ENCODE assay signal across 18 cellular contexts in genomic region chr1:27179373-27179772, GRCh38. TPM values are rescaled to one million over a fixed set of nuclear protein-coding genes. Genes with fewer than 3 reads are reported as not detected.
A peak's percentile ranks its signal among the peaks of the same experiment; 100 is the strongest.
DNase-seq lines count a peak whose midpoint lies in the region; ATAC-seq, FAIRE-seq and TF ChIP-seq lines count a peak whose summit lies in the region.
"Had no signal": no experiment of that assay in that cellular context is flagged by ENCODE, and none has a peak within 500 bp of the region (broad histone marks: within the 10 kb centered on the region; RNA-seq: fewer than 3 reads in every experiment).

No MANE protein-coding gene starts in this region.

- peaks cover 12% of the 10 kb centered on the region for H3K36me3 Mint-ChIP-seq in MCF 10A (ENCODE audit: insufficient read depth, unreplicated experiment)

- no peak for TF ChIP-seq POLR2A in breast epithelium (IDR thresholded peaks at IDR 0.05)

- CTCF ChIA-PET in MCF 10A (lab: Yijun Ruan, JAX): interaction anchor here (0.6 to 1.1 kb wide), 2 partner anchors 18 to 27 kb away, joined by 3 to 6 read pairs; no protein-coding TSS in a partner anchor

- H3K27me3 ChIP-seq in breast epithelium (no peaks in the 10 kb centered on the region), bronchial epithelial cell (ENCODE audit: control insufficient read depth, insufficient read depth, low read length) (no peaks in the 10 kb centered on the region), left ventricle myocardium inferior (ENCODE audit: low read depth) (no peaks in the 10 kb centered on the region)
- H3K27me3 ChIP-seq: BLaER1 treated with 17β-estradiol and CSF1 and Interleukin-3, amounts not matched to agents 10 nM and 100 nM; MG63 had no signal

- H3K4me3 ChIP-seq in breast epithelium: no peak overlapping the region
- no peak overlapping the region for H3K4me3 ChIP-seq in bronchial epithelial cell (ENCODE audit: low read depth, low read length)
- no peak overlapping the region for H3K4me3 ChIP-seq in fibroblast of the aortic adventitia (ENCODE audit: low read depth, low read length)
- no peak overlapping the region for H3K4me3 ChIP-seq in left ventricle myocardium inferior
- H3K4me3 ChIP-seq: BLaER1 treated with 17β-estradiol and CSF1 and Interleukin-3, amounts not matched to agents 10 nM and 100 nM; MG63 had no signal

- H3K4me3 Mint-ChIP-seq in MCF 10A (ENCODE audit: unreplicated experiment): no peak overlapping the region

- H3K27ac ChIP-seq in breast epithelium: no peak overlapping the region
- no peak overlapping the region for H3K27ac ChIP-seq in left ventricle myocardium inferior (replicated peaks)
- H3K27ac ChIP-seq: BLaER1 treated with 17β-estradiol and CSF1 and Interleukin-3, amounts not matched to agents 10 nM and 100 nM; HL-60 had no signal

- TF ChIP-seq CTCF in MCF 10A (IDR thresholded peaks at IDR 0.05; ENCODE audit: unreplicated experiment): no peak
- no peak for TF ChIP-seq CTCF in breast epithelium (IDR thresholded peaks at IDR 0.05)
- TF ChIP-seq CTCF in bronchial epithelial cell (IDR thresholded peaks at IDR 0.05; ENCODE audit: insufficient read depth, low read length, severe bottlenecking): no peak
- no peak for TF ChIP-seq CTCF in fibroblast of the aortic adventitia (IDR thresholded peaks at IDR 0.05; ENCODE audit: insufficient read depth, low read length)
- TF ChIP-seq CTCF in left ventricle myocardium inferior (IDR thresholded peaks at IDR 0.05; ENCODE audit: borderline replicate concordance): no peak

- no peak for ATAC-seq in GM19324 (IDR thresholded peaks at IDR 0.05; ENCODE audit: low FRiP score, unreplicated experiment)

- POLR2A ChIA-PET in MCF 10A (lab: Yijun Ruan, JAX): interaction anchor here (0.7 to 2.4 kb wide), 9 partner anchors 13 to 79 kb away, joined by 3 to 7 read pairs (median 4); partner anchors contain the start of gene SLC9A1

- FAIRE-seq in bronchial epithelial cell (lab: Jason Lieb, UNC): no peak

- BruUV-seq in MCF 10A (replicated peaks; lab: Mats Ljungman, UMichigan): no TSS peak

- H3K4me1 Mint-ChIP-seq in MCF 10A (ENCODE audit: insufficient read depth, unreplicated experiment): peaks cover 6% of the 10 kb centered on the region

- peak; percentile 56 for DNase-seq in MCF 10A (ENCODE audit: unreplicated experiment)
- no peak for DNase-seq in breast epithelium (ENCODE audit: low spot score in 2 of 2)
- peak; percentile 86 for DNase-seq in bronchial epithelial cell (ENCODE audit: low read depth)
- peak; percentile 26 for DNase-seq in fibroblast of the aortic adventitia (ENCODE audit: low read depth)
- no peak for DNase-seq in left ventricle myocardium inferior
- no peak for DNase-seq in glomerular visceral epithelial cell (ENCODE audit: extremely low spot score)
- no peak for DNase-seq in C1 segment of cervical spinal cord (lab: John Stamatoyannopoulos, UW)
- DNase-seq: 8988T, DMS 273 treated with DMSO at 0.1 percent for 48 hours, KBM-7, MG63, NCI-H1092 treated with DMSO at 0.1 percent for 48 hours, NCI-H1694 treated with DMSO at 0.1 percent for 48 hours, NCI-H510A, SIG-M5 had no signal

- peaks cover 8 to 11% of the 10 kb centered on the region in 2 donors for H3K9me3 ChIP-seq in breast epithelium
- peaks cover 29% of the 10 kb centered on the region for H3K9me3 ChIP-seq in left ventricle myocardium inferior (replicated peaks)

- no peaks in the 10 kb centered on the region for H3K9me3 Mint-ChIP-seq in MCF 10A (ENCODE audit: unreplicated experiment)

- intact Hi-C loops in MCF 10A (cut with micrococcal nuclease): no loop called here
- intact Hi-C loops in breast epithelium (cut with DNase I; ENCODE audit: low total_unique reads): no loop called here
- intact Hi-C loops in left ventricle myocardium inferior (cut with micrococcal nuclease): no loop called here

- H3K4me1 ChIP-seq in breast epithelium: no peaks in the 10 kb centered on the region
- no peaks in the 10 kb centered on the region for H3K4me1 ChIP-seq in left ventricle myocardium inferior
- H3K4me1 ChIP-seq: BLaER1 treated with 17β-estradiol and CSF1 and Interleukin-3, amounts not matched to agents 10 nM and 100 nM had no signal

- no peaks in the 10 kb centered on the region for H3K27me3 Mint-ChIP-seq in MCF 10A (ENCODE audit: insufficient read depth, unreplicated experiment)

- H3K36me3 ChIP-seq in breast epithelium (no peaks in the 10 kb centered on the region), bronchial epithelial cell (ENCODE audit: control insufficient read depth, insufficient read depth, low read length) (no peaks in the 10 kb centered on the region), left ventricle myocardium inferior (no peaks in the 10 kb centered on the region)
- H3K36me3 ChIP-seq: BLaER1 treated with 17β-estradiol and CSF1 and Interleukin-3, amounts not matched to agents 10 nM and 100 nM; MG63 had no signal

- no peak overlapping the region for H3K27ac Mint-ChIP-seq in MCF 10A (ENCODE audit: low read depth, unreplicated experiment)

RNA-seq across cellular contexts. Expression of gene SLC9A1, which starts 24.4 kb away (rescaled TPM):
- total RNA-seq in MCF 10A (2022): 70.5 and 88.8 TPM in 2 replicates
- 10 to 100 TPM in 2 of 3 donors, 1 to 10 TPM in 1; 6.1 to 14.2 (median 13.8) TPM for total RNA-seq in breast epithelium
- 5.0 and 22.8 TPM in 2 replicates for total RNA-seq in bronchial epithelial cell
- total RNA-seq in fibroblast of the aortic adventitia (ENCODE audit: low replicate concordance): 1.3 and 7.4 TPM in 2 replicates
- total RNA-seq in left ventricle myocardium inferior: 19.5 TPM

RNA-seq across cellular contexts. Expression of gene WDTC1, which starts 55.1 kb away (rescaled TPM):
- 15.7 and 18.9 TPM in 2 replicates for total RNA-seq in MCF 10A (2022)
- total RNA-seq in breast epithelium: 10 to 100 TPM; 31.5 to 34.2 (median 33.4) TPM
- 13.4 and 16.5 TPM in 2 replicates for total RNA-seq in bronchial epithelial cell
- total RNA-seq in fibroblast of the aortic adventitia (ENCODE audit: low replicate concordance): 11.0 and 24.7 TPM in 2 replicates
- 61.1 TPM for total RNA-seq in left ventricle myocardium inferior

Comparison
In these comparisons a context has a peak if more than half of its experiments do, and no peak if none do; other contexts are left out.
1. DNase-seq: peak in MCF 10A (single experiment), bronchial epithelial cell (single experiment) and fibroblast of the aortic adventitia (single experiment); none in breast epithelium (0 of 2), left ventricle myocardium inferior (single experiment), glomerular visceral epithelial cell (single experiment) and C1 segment of cervical spinal cord (0 of 14).